Comparison of ENCODE assay signal across 13 cellular contexts in genomic region chr21:45828580-45829565, GRCh38.
"Had no signal": no experiment of that assay in that cellular context is flagged by ENCODE, and none has a peak within 500 bp of the region (broad histone marks: within the 10 kb centered on the region; RNA-seq: fewer than 3 reads in every experiment).

No MANE protein-coding gene starts in this region.

- ATAC-seq: gastroesophageal sphincter; mucosa of descending colon; naive thymus-derived CD8-positive, alpha-beta T cell; psoas muscle; T-helper 17 cell had no signal

- H3K9me3 Mint-ChIP-seq: naive thymus-derived CD8-positive, alpha-beta T cell had no signal

- H3K36me3 Mint-ChIP-seq: naive thymus-derived CD8-positive, alpha-beta T cell had no signal

- DNase-seq: activated CD4-positive, CD25-positive, alpha-beta regulatory T cell; caudate nucleus; cortex of kidney; effector memory CD4-positive, alpha-beta T cell; mucosa of descending colon; naive thymus-derived CD8-positive, alpha-beta T cell; occipital lobe; psoas muscle; stimulated activated CD4-positive, alpha-beta T cell treated with anti-CD3 and anti-CD28 coated beads, Interleukin-15, amount 100 ng/mL, for 24 hours; stimulated activated CD4-positive, alpha-beta T cell treated with anti-CD3 and anti-CD28 coated beads, Interleukin-4, amount 100 ng/mL, for 24 hours; T-helper 17 cell; tibial artery had no signal

- H3K27ac ChIP-seq: gastroesophageal sphincter, psoas muscle, tibial artery had no signal

- H3K36me3 ChIP-seq: gastroesophageal sphincter, tibial artery had no signal

- H3K4me1 ChIP-seq: psoas muscle, tibial artery had no signal

- H3K4me3 Mint-ChIP-seq: T-helper 17 cell had no signal

- H3K27me3 ChIP-seq: gastroesophageal sphincter had no signal

- H3K9me3 ChIP-seq: gastroesophageal sphincter, mucosa of descending colon, psoas muscle, tibial artery had no signal

- H3K4me3 ChIP-seq: gastroesophageal sphincter, mucosa of descending colon, psoas muscle, tibial artery had no signal
